28 cellular contexts compared by ENCODE assay signal in the genomic region with DNA sequence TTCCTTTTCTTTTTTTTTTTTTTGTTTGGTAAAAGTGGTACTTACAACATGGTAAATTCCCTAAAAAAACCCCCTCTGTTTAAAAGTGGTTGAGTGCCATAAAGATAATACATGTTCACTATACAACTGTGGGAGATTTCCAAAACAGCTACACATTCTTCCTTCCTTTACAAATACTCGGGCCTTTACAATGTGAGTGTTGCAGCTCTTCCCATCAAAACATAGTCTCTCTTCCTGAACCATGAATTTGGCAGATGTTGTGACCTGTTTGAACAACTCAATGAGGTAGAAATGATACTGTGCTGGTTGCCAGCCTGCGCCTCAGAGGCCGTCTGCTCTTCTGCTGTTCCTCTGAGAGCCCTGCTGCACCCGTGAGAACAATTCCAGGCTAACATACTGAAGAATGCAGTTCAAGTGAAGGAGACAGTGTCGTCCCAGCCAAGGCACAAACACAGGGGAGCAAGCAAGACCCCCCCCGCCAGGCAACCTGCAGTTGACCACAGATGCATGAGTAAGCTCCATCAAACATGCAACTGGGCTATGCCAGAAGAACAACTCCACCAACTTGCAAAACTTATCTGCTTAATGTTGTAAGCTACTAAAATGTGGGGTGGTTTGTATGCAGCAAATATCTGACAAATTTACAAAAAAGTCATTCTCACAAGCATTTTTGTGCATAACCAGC.
DNase-seq lines count a peak whose midpoint lies in the region; ATAC-seq, FAIRE-seq and TF ChIP-seq lines count a peak whose summit lies in the region.
"Had no signal": no experiment of that assay in that cellular context is flagged by ENCODE, and none has a peak within 500 bp of the region (broad histone marks: within the 10 kb centered on the region; RNA-seq: fewer than 3 reads in every experiment).

No MANE protein-coding gene starts in this region.

- H3K9me3 Mint-ChIP-seq in stimulated activated effector memory CD8-positive, alpha-beta T cell treated with anti-CD3 and anti-CD28 coated beads, Interleukin-12 subunit alpha, Interleukin-12 subunit beta, amount 100 ng/mL, for 72 hours: peaks cover 14% of the 10 kb centered on the region
- H3K9me3 Mint-ChIP-seq: activated naive CD4-positive, alpha-beta T cell treated with anti-CD3 and anti-CD28 coated beads, Interleukin-2, amount 50 U/mL, for 24 hours; neural progenitor cell had no signal

- CTCF ChIA-PET in endothelial cell of umbilical vein (lab: Charles Lee): interaction anchor here (1.0 to 1.5 kb wide), 3 partner anchors 309 to 646 kb away, joined by 3 to 4 read pairs (median 3); no protein-coding TSS in a partner anchor

- no peaks in the 10 kb centered on the region for H3K9me3 ChIP-seq in endothelial cell of umbilical vein (replicated peaks; ENCODE audit: control insufficient read depth, insufficient read depth, low read length)
- H3K9me3 ChIP-seq in right atrium auricular region: no peaks in the 10 kb centered on the region
- H3K9me3 ChIP-seq: breast epithelium, Caco-2, left ventricle myocardium inferior, tibial nerve had no signal

- H3K27me3 ChIP-seq in endothelial cell of umbilical vein (ENCODE audit: control insufficient read depth in 2 of 2, insufficient read depth in 2 of 2, low read length in 2 of 2) (no peaks in the 10 kb centered on the region), right atrium auricular region (no peaks in the 10 kb centered on the region)
- H3K27me3 ChIP-seq: breast epithelium, neural progenitor cell, tibial nerve had no signal

- no peaks in the 10 kb centered on the region for H4K20me1 ChIP-seq in endothelial cell of umbilical vein (replicated peaks; ENCODE audit: control insufficient read depth, extremely low read depth, insufficient read depth, low read length)

- ATAC-seq in stimulated activated effector memory CD8-positive, alpha-beta T cell treated with anti-CD3 and anti-CD28 coated beads, Interleukin-12 subunit alpha, Interleukin-12 subunit beta, amount 100 ng/mL, for 72 hours: no peak
- ATAC-seq: activated CD4-positive, alpha-beta T cell treated with anti-CD3 and anti-CD28 coated beads for 36 hours; sciatic nerve; stimulated activated naive CD8-positive, alpha-beta T cell treated with anti-CD3 and anti-CD28 coated beads, Interleukin-15, amount 100 ng/mL, for 72 hours had no signal

- TF ChIP-seq CTCF in endothelial cell of umbilical vein (IDR thresholded peaks at IDR 0.05; ENCODE audit: extremely low read depth in 1 of 2, insufficient read depth in 1 of 2, low read depth in 1 of 2, low read length in 2 of 2): no peak
- TF ChIP-seq CTCF in right atrium auricular region (IDR thresholded peaks at IDR 0.05): no peak

- no peak for FAIRE-seq in endothelial cell of umbilical vein (lab: Jason Lieb, UNC)

- peak; percentile 6 for DNase-seq in ELR (ENCODE audit: low read depth)
- peak; percentile 75 to 87 for DNase-seq in NCI-H446 (lab: John Stamatoyannopoulos, UW)
- peak; percentile 70 for DNase-seq in endothelial cell of umbilical vein (ENCODE audit: low read depth, low spot score)
- DNase-seq in posterior vena cava (ENCODE audit: low spot score): peak; percentile 59
- no peak for DNase-seq in right atrium auricular region (ENCODE audit: low spot score)
- DNase-seq in DMS79 (lab: John Stamatoyannopoulos, UW): no peak
- no peak for DNase-seq in stimulated activated effector memory CD8-positive, alpha-beta T cell treated with anti-CD3 and anti-CD28 coated beads, Interleukin-12 subunit alpha, Interleukin-12 subunit beta, amount 100 ng/mL, for 72 hours (ENCODE audit: low spot score in 2 of 2)
- DNase-seq: activated CD4-positive, alpha-beta T cell treated with anti-CD3 and anti-CD28 coated beads for 36 hours; amygdala; Caco-2; DMS53; GDM1; islet precursor cell; Kasumi-1; left ventricle myocardium inferior; MV-4-11; NCI-H187; NCI-H524 treated with DMSO at 0.1 percent for 48 hours; NK-92 treated with Interleukin-12 subunit alpha and Interleukin-12 subunit beta, amount 100 ng/mL, for 24 hours; stimulated activated CD8-positive, alpha-beta memory T cell treated with anti-CD3 and anti-CD28 coated beads, Interleukin-4, amount 100 ng/mL, for 48 hours; stimulated activated naive CD8-positive, alpha-beta T cell treated with anti-CD3 and anti-CD28 coated beads, Interleukin-15, amount 100 ng/mL, for 72 hours had no signal

- BruUV-seq in endothelial cell of umbilical vein (replicated peaks; lab: Mats Ljungman, UMichigan): no TSS peak

- H3K4me3 Mint-ChIP-seq in stimulated activated effector memory CD8-positive, alpha-beta T cell treated with anti-CD3 and anti-CD28 coated beads, Interleukin-12 subunit alpha, Interleukin-12 subunit beta, amount 100 ng/mL, for 72 hours: no peak overlapping the region
- H3K4me3 Mint-ChIP-seq: activated CD4-positive, alpha-beta T cell treated with anti-CD3 and anti-CD28 coated beads for 36 hours; activated naive CD4-positive, alpha-beta T cell treated with anti-CD3 and anti-CD28 coated beads, Interleukin-2, amount 50 U/mL, for 24 hours; CD14-positive monocyte; neural progenitor cell; stimulated activated naive CD8-positive, alpha-beta T cell treated with anti-CD3 and anti-CD28 coated beads, Interleukin-15, amount 100 ng/mL, for 72 hours had no signal

- no peaks in the 10 kb centered on the region for H3K36me3 Mint-ChIP-seq in stimulated activated effector memory CD8-positive, alpha-beta T cell treated with anti-CD3 and anti-CD28 coated beads, Interleukin-12 subunit alpha, Interleukin-12 subunit beta, amount 100 ng/mL, for 72 hours
- H3K36me3 Mint-ChIP-seq: activated naive CD4-positive, alpha-beta T cell treated with anti-CD3 and anti-CD28 coated beads, Interleukin-2, amount 50 U/mL, for 24 hours; CD14-positive monocyte; neural progenitor cell had no signal

- H3K4me1 ChIP-seq in endothelial cell of umbilical vein (ENCODE audit: control insufficient read depth, extremely low read depth, insufficient read depth, low read length) (no peaks in the 10 kb centered on the region), right atrium auricular region (no peaks in the 10 kb centered on the region)
- H3K4me1 ChIP-seq: breast epithelium, Caco-2, left ventricle myocardium inferior, neural progenitor cell, parathyroid adenoma, tibial nerve had no signal

- POLR2A ChIA-PET in endothelial cell of umbilical vein (lab: Charles Lee): interaction anchor here (0.5 kb wide), 1 partner anchor 182 kb away, joined by 4 read pairs; no protein-coding TSS in a partner anchor

- H3K4me2 ChIP-seq in endothelial cell of umbilical vein (ENCODE audit: insufficient read depth, low read length): no peak overlapping the region
- H3K4me2 ChIP-seq: neural progenitor cell had no signal

- intact Hi-C loops in endothelial cell of umbilical vein (cut with micrococcal nuclease) (no loop called here), posterior vena cava (cut with DNase I) (no loop called here)

- H3K79me2 ChIP-seq in endothelial cell of umbilical vein (ENCODE audit: control insufficient read depth, insufficient read depth, low read length): no peaks in the 10 kb centered on the region
- H3K79me2 ChIP-seq: parathyroid adenoma had no signal

- H3K36me3 ChIP-seq in endothelial cell of umbilical vein (ENCODE audit: control insufficient read depth in 2 of 2, extremely low read depth in 1 of 2, insufficient read depth in 2 of 2, low read length in 2 of 2): no peaks in the 10 kb centered on the region
- no peaks in the 10 kb centered on the region for H3K36me3 ChIP-seq in right atrium auricular region
- H3K36me3 ChIP-seq: breast epithelium, left ventricle myocardium inferior, neural progenitor cell, tibial nerve had no signal

- no peak for TF ChIP-seq POLR2A in endothelial cell of umbilical vein (IDR thresholded peaks at IDR 0.05; ENCODE audit: low read depth, low read length)

- H3K4me3 ChIP-seq in endothelial cell of umbilical vein (replicated peaks in 1 of 3; ENCODE audit: insufficient read depth in 1 of 3, low read depth in 1 of 3, low read length in 3 of 3) (no peak overlapping the region), right atrium auricular region (no peak overlapping the region)
- H3K4me3 ChIP-seq: breast epithelium, left ventricle myocardium inferior, neural progenitor cell, tibial nerve had no signal

- dilution Hi-C loops in endothelial cell of umbilical vein (cut with MboI; ENCODE audit: extremely low pct_ligation_motif_present, low sequenced_read_pairs): no loop called here

- no peak overlapping the region for H3K27ac Mint-ChIP-seq in stimulated activated effector memory CD8-positive, alpha-beta T cell treated with anti-CD3 and anti-CD28 coated beads, Interleukin-12 subunit alpha, Interleukin-12 subunit beta, amount 100 ng/mL, for 72 hours
- H3K27ac Mint-ChIP-seq: activated CD4-positive, alpha-beta T cell treated with anti-CD3 and anti-CD28 coated beads for 36 hours; activated naive CD4-positive, alpha-beta T cell treated with anti-CD3 and anti-CD28 coated beads, Interleukin-2, amount 50 U/mL, for 24 hours; CD14-positive monocyte; neural progenitor cell; stimulated activated naive CD8-positive, alpha-beta T cell treated with anti-CD3 and anti-CD28 coated beads, Interleukin-15, amount 100 ng/mL, for 72 hours had no signal

- no peak overlapping the region for H3K27ac ChIP-seq in endothelial cell of umbilical vein (ENCODE audit: insufficient read depth, low read depth, low read length)
- no peak overlapping the region for H3K27ac ChIP-seq in right atrium auricular region
- H3K27ac ChIP-seq: breast epithelium, left ventricle myocardium inferior, neural progenitor cell, parathyroid adenoma, tibial nerve had no signal

- no peaks in the 10 kb centered on the region for H3K9me1 ChIP-seq in endothelial cell of umbilical vein (replicated peaks; ENCODE audit: control insufficient read depth, extremely low read depth, insufficient read depth, low read length)

- H3K9ac ChIP-seq in endothelial cell of umbilical vein (replicated peaks; ENCODE audit: extremely low read depth, insufficient read depth, low read length): no peak overlapping the region
- H3K9ac ChIP-seq: neural progenitor cell, parathyroid adenoma had no signal

- no peak overlapping the region for H2AFZ ChIP-seq in endothelial cell of umbilical vein (ENCODE audit: low read depth, low read length)
- H2AFZ ChIP-seq: neural progenitor cell, parathyroid adenoma had no signal

- no peaks in the 10 kb centered on the region for H3K4me1 Mint-ChIP-seq in stimulated activated effector memory CD8-positive, alpha-beta T cell treated with anti-CD3 and anti-CD28 coated beads, Interleukin-12 subunit alpha, Interleukin-12 subunit beta, amount 100 ng/mL, for 72 hours
- H3K4me1 Mint-ChIP-seq: activated CD4-positive, alpha-beta T cell treated with anti-CD3 and anti-CD28 coated beads for 36 hours; activated naive CD4-positive, alpha-beta T cell treated with anti-CD3 and anti-CD28 coated beads, Interleukin-2, amount 50 U/mL, for 24 hours; CD14-positive monocyte; neural progenitor cell; stimulated activated naive CD8-positive, alpha-beta T cell treated with anti-CD3 and anti-CD28 coated beads, Interleukin-15, amount 100 ng/mL, for 72 hours had no signal

TF ChIP-seq in endothelial cell of umbilical vein, 7 proteins besides CTCF, POLR2A, EP300 and RAD21 (continues in another document):
- TF ChIP-seq FOS (IDR thresholded peaks at IDR 0.05; ENCODE audit: borderline replicate concordance, insufficient read depth, low read length): no peak
- TF ChIP-seq JUN (IDR thresholded peaks at IDR 0.05; ENCODE audit: borderline replicate concordance, insufficient read depth, insufficient read length, low read depth): no peak
- TF ChIP-seq GATA2 (IDR thresholded peaks at IDR 0.05; ENCODE audit: insufficient read depth, insufficient read length, low read depth, low read length): no peak

Comparison
In these comparisons a context has a peak if more than half of its experiments do, and no peak if none do; other contexts are left out.
1. DNase-seq: peak in ELR (single experiment), NCI-H446 (2 of 2), endothelial cell of umbilical vein (single experiment) and posterior vena cava (single experiment); none in right atrium auricular region (single experiment), DMS79 (single experiment) and stimulated activated effector memory CD8-positive, alpha-beta T cell treated with anti-CD3 and anti-CD28 coated beads, Interleukin-12 subunit alpha, Interleukin-12 subunit beta, amount 100 ng/mL, for 72 hours (0 of 2).